ENCODE assay signal across 8 cellular contexts in the genomic region with DNA sequence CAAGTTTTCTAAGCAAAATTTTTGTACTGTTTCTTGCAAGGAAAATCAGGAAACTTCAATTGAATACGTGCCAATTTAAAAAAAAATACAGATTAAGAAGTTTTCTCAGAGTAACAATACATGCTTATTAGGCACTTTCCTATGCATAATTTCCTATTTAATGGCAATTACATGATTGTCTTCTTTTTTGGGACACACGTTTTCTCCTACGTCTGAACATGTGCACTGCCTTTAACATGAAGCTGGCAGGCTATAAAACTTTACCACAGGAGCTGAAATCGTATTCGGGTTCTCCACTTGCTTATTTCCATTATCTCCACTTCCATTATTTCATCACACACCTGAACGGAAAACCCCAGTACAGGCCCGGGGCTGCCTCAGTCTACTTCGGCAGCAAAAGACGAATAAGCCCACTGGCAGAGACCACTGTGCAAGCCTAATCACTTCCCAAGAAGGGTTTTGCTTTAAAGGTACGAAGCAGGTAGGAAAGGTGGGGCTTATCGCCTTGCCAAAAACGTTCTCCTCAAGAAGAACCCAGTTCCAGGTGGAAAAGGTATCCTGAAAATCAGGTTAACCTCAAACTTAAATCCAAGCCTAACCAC. TPM values are rescaled to one million over a fixed set of nuclear protein-coding genes. Genes with fewer than 3 reads are reported as not detected.
DNase-seq lines count a peak whose midpoint lies in the region; ATAC-seq and TF ChIP-seq lines count a peak whose summit lies in the region.

No MANE protein-coding gene starts in this region.

- TSS peak; percentile 48 for BruUV-seq in Caco-2 (replicated peaks; lab: Mats Ljungman, UMichigan)

- POLR2A ChIA-PET in Caco-2 (lab: Charles Lee): interaction anchor here (0.6 to 1.7 kb wide), 6 partner anchors 8 to 427 kb away, joined by 3 to 6 read pairs (median 4); partner anchors contain the start of genes G3BP2 and USO1

- TF ChIP-seq CTCF in Caco-2 (IDR thresholded peaks at IDR 0.05; ENCODE audit: insufficient read depth in 1 of 2, low read depth in 1 of 2, low read length in 1 of 2, severe bottlenecking in 1 of 2, unreplicated experiment in 1 of 2): no peak
- TF ChIP-seq CTCF in choroid plexus epithelial cell (conservative IDR thresholded peaks at IDR 0.05; ENCODE audit: low read depth, low read length): no peak

- H3K4me1 ChIP-seq in Caco-2 (peaks cover 19% of the 10 kb centered on the region; the same call in 1 of the 2 replicates), mucosa of rectum (ENCODE audit: control insufficient read depth in 2 of 2, insufficient read depth in 2 of 2, low read length in 2 of 2) (peaks cover 24 to 34% of the 10 kb centered on the region in 2 donors)

- H3K36me3 ChIP-seq in Caco-2 (ENCODE audit: control insufficient read depth, insufficient read depth, low read length) (no peaks in the 10 kb centered on the region; the same call in 1 of the 2 replicates), mucosa of rectum (ENCODE audit: control insufficient read depth in 2 of 2, insufficient read depth in 2 of 2, low read length in 2 of 2) (peaks cover 7 to 8% of the 10 kb centered on the region in 2 donors)

- H3K36me3 Mint-ChIP-seq in Caco-2 (ENCODE audit: insufficient read depth, unreplicated experiment): peaks cover 14% of the 10 kb centered on the region

- no peaks in the 10 kb centered on the region for H3K27me3 Mint-ChIP-seq in Caco-2 (ENCODE audit: insufficient read depth, unreplicated experiment)

- DNase-seq in Caco-2 (no peak), HT1080 (ENCODE audit: low read depth) (peak; percentile 7), choroid plexus epithelial cell (ENCODE audit: low read depth) (peak; percentile 20), foreskin melanocyte (no peak)

- H3K9me3 ChIP-seq in Caco-2 (no peaks in the 10 kb centered on the region), mucosa of rectum (ENCODE audit: control insufficient read depth in 2 of 2, low read length in 2 of 2) (no peaks in the 10 kb centered on the region)

- intact Hi-C loops in Caco-2 (cut with micrococcal nuclease; ENCODE audit: unreplicated experiment): loop anchor here (1.0 kb wide), 1 partner anchor 49 kb away; no protein-coding TSS in a partner anchor

- peaks cover 13% of the 10 kb centered on the region for H3K4me1 Mint-ChIP-seq in Caco-2 (ENCODE audit: low read depth, unreplicated experiment)

- H3K27ac ChIP-seq in mucosa of rectum (ENCODE audit: low read depth in 2 of 2, low read length in 2 of 2): peak overlapping the region; percentile 98 to 100

- ATAC-seq in GM18517 (IDR thresholded peaks at IDR 0.05; ENCODE audit: unreplicated experiment) (no peak), HG02981 (IDR thresholded peaks at IDR 0.05; ENCODE audit: unreplicated experiment) (no peak), HG03108 (IDR thresholded peaks at IDR 0.05; ENCODE audit: unreplicated experiment) (no peak)

- H3K27me3 ChIP-seq in Caco-2 (replicated peaks; ENCODE audit: control insufficient read depth, insufficient read depth, low read length) (no peaks in the 10 kb centered on the region), mucosa of rectum (ENCODE audit: control insufficient read depth in 2 of 2, insufficient read depth in 2 of 2, low read length in 2 of 2) (no peaks in the 10 kb centered on the region)

- H3K9ac ChIP-seq in mucosa of rectum (ENCODE audit: low read depth in 1 of 2, low read length in 2 of 2): peak overlapping the region; percentile 74 to 80

- H3K4me3 ChIP-seq in Caco-2 (ENCODE audit: low read depth, low read length) (peak overlapping the region; percentile 73), choroid plexus epithelial cell (ENCODE audit: low read depth, low read length) (peak overlapping the region; percentile 89), mucosa of rectum (ENCODE audit: low read length in 2 of 2) (peak overlapping the region; percentile 90 to 97)

- no peak overlapping the region for H3K4me3 Mint-ChIP-seq in Caco-2 (ENCODE audit: unreplicated experiment)

- H3K9me3 Mint-ChIP-seq in Caco-2 (ENCODE audit: unreplicated experiment): no peaks in the 10 kb centered on the region

- H3K27ac Mint-ChIP-seq in Caco-2 (ENCODE audit: unreplicated experiment): peak overlapping the region; percentile 89

- CTCF ChIA-PET in Caco-2 (lab: Charles Lee): no interaction called here

RNA-seq across cellular contexts. Expression of gene RCHY1, which starts 0.6 kb away (rescaled TPM):
- total RNA-seq in Caco-2 (2022): 38.0 and 38.2 TPM in 2 replicates
- total RNA-seq in HT1080 (2014; rRNA removed; shearing (Covaris generic)): 38.1 and 47.6 TPM in 2 replicates
- 42.6 and 49.1 TPM in 2 replicates for polyA plus RNA-seq in HT1080 (2015; cell fraction: cytosol; rRNA removed)
- polyA plus RNA-seq in HT1080 (2015; cell fraction: nucleus; rRNA removed): 26.6 and 27.2 TPM in 2 replicates

RNA-seq across cellular contexts. Expression of gene THAP6, which starts 0.6 kb away (rescaled TPM):
- 11.8 and 12.3 TPM in 2 replicates for total RNA-seq in Caco-2 (2022)
- total RNA-seq in HT1080 (2014; rRNA removed; shearing (Covaris generic)): 9.8 and 12.2 TPM in 2 replicates
- polyA plus RNA-seq in HT1080 (2015; cell fraction: cytosol; rRNA removed): 17.5 and 17.9 TPM in 2 replicates
- polyA plus RNA-seq in HT1080 (2015; cell fraction: nucleus; rRNA removed): 24.5 and 30.3 TPM in 2 replicates

RNA-seq across cellular contexts. Expression of gene ODAPH, which starts 42.2 kb away (rescaled TPM):
- not detected in 2 replicates for total RNA-seq in Caco-2 (2022)
- not detected in 2 replicates for total RNA-seq in HT1080 (2014; rRNA removed; shearing (Covaris generic))
- polyA plus RNA-seq in HT1080 (2015; cell fraction: cytosol; rRNA removed): 0.15 and 0.33 TPM in 2 replicates
- 0.20 and 0.77 TPM in 2 replicates for polyA plus RNA-seq in HT1080 (2015; cell fraction: nucleus; rRNA removed)

Comparison
In these comparisons a context has a peak if more than half of its experiments do, and no peak if none do; other contexts are left out.
1. DNase-seq: peak in HT1080 (single experiment) and choroid plexus epithelial cell (single experiment); none in Caco-2 (0 of 2) and foreskin melanocyte (single experiment).
2. Peak in every context shown above with its lines, with median percentiles within 50 percentile points of each other: H3K4me3 ChIP-seq.